In the genomic region with DNA sequence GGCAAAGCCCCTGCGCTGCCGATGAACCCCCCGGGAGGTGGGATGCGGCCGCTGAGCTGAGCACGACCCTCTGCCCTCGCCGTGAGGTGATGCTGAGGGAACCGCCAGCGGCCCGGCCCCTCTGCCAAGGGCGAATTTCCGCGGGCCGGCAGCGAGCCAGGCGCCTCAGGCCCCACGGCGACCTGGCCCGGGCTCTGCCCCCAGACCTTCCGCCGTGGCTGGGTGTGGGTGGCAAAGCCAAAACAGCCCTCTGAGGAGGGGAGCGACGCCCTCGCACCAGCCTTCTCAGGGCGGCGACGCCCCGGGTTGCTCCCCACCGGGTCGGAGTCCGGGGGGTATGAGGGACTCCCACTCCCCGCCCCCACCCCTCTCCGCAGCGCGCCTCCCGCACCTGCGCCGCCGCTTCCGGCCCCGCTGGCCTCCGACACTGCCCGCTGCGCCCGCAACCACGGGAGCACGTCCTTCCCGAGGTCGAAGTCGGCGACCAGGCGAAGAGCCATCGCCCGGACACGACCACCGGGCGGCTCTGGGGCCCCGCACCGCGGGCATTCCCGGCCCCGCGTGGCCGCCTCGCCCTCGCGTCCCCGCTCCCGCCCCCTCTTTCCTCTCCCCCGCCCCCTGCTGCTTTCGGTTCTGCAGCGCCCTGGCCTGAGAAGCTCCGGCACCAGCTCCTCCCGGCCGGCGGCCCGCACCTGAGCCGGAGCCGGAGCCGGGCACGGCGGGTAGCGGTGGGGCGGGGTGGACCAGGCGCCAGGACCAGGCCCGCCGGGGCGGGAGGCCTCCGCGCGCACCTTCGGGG, we compare ENCODE assay signal across 8 cellular contexts. TPM values are rescaled to one million over a fixed set of nuclear protein-coding genes. Genes with fewer than 3 reads are reported as not detected.
DNase-seq lines count a peak whose midpoint lies in the region; ATAC-seq and TF ChIP-seq lines count a peak whose summit lies in the region.

Gene GSAP, minus strand, starts transcription at position 528 of the 799 bp plus-strand sequence. Its CDS starts 28 bp downstream, at position 500.

- H3K27me3 Mint-ChIP-seq in activated T-cell treated with anti-CD3 and anti-CD28 coated beads, Interleukin-2, amount 50 U/mL, for 4 hours (ENCODE audit: low read depth), result no peaks in the 10 kb centered on the region
- no peaks in the 10 kb centered on the region for H3K27me3 Mint-ChIP-seq in naive B cell

- H3K9me3 Mint-ChIP-seq in activated T-cell treated with anti-CD3 and anti-CD28 coated beads, Interleukin-2, amount 50 U/mL, for 4 hours, result no peaks in the 10 kb centered on the region
- no peaks in the 10 kb centered on the region for H3K9me3 Mint-ChIP-seq in naive B cell

- peak within 1 kb of the TSS; percentile 84 to 92 (median 90) for H3K27ac ChIP-seq in esophagus muscularis mucosa (replicated peaks in 1 of 4)
- peak within 1 kb of the TSS; percentile 50 to 67 for H3K27ac ChIP-seq in thoracic aorta

- DNase-seq in NCI-H2227 (lab: John Stamatoyannopoulos, UW; ENCODE audit: unreplicated experiment) (peak; percentile 59), NCI-H2227 treated with DMSO at 0.1 percent for 48 hours (lab: John Stamatoyannopoulos, UW) (no peak), NCI-H460 (ENCODE audit: extremely low read depth, low read depth) (peak; percentile 50), esophagus muscularis mucosa (ENCODE audit: extremely low spot score) (no peak), naive B cell (peak; percentile 75), thoracic aorta (ENCODE audit: low spot score) (no peak)
- DNase-seq in activated T-cell treated with anti-CD3 and anti-CD28 coated beads, Interleukin-2, amount 50 U/mL, for 4 hours, result peak; percentile 44

- peaks cover 37% of the 10 kb centered on the region for H3K4me1 Mint-ChIP-seq in activated T-cell treated with anti-CD3 and anti-CD28 coated beads, Interleukin-2, amount 50 U/mL, for 4 hours (ENCODE audit: low read depth)
- H3K4me1 Mint-ChIP-seq in naive B cell, result peaks cover 34 to 64% (median 62%) of the 10 kb centered on the region in 3 donors

- peak within 1 kb of the TSS; percentile 82 to 97 (median 94) for H3K27ac Mint-ChIP-seq in naive B cell

- peak; percentile 58 for ATAC-seq in HG02852 (IDR thresholded peaks at IDR 0.05; ENCODE audit: unreplicated experiment)
- peak; percentile 66 to 75 for ATAC-seq in activated T-cell treated with anti-CD3 and anti-CD28 coated beads, Interleukin-2, amount 50 U/mL, for 4 hours
- ATAC-seq in naive B cell (ENCODE audit: low read depth in 2 of 2), result peak; percentile 61 to 63
- ATAC-seq in thoracic aorta (ENCODE audit: insufficient number of reproducible peaks, low FRiP score, low read depth), result peak; percentile 46

- H3K4me3 Mint-ChIP-seq in activated T-cell treated with anti-CD3 and anti-CD28 coated beads, Interleukin-2, amount 50 U/mL, for 4 hours, result peak within 1 kb of the TSS; percentile 76
- peak within 1 kb of the TSS; percentile 75 to 95 (median 91) for H3K4me3 Mint-ChIP-seq in naive B cell

- intact Hi-C loops in esophagus muscularis mucosa (cut with DNase I), result no loop called here

- H3K36me3 Mint-ChIP-seq in activated T-cell treated with anti-CD3 and anti-CD28 coated beads, Interleukin-2, amount 50 U/mL, for 4 hours (ENCODE audit: insufficient read depth), result no peaks in the 10 kb centered on the region
- no peaks in the 10 kb centered on the region for H3K36me3 Mint-ChIP-seq in naive B cell

- no peak for TF ChIP-seq EP300 in esophagus muscularis mucosa (IDR thresholded peaks at IDR 0.05)

- H3K27me3 ChIP-seq in esophagus muscularis mucosa (no peaks in the 10 kb centered on the region), thoracic aorta (replicated peaks; ENCODE audit: insufficient read depth) (no peaks in the 10 kb centered on the region)

- no peak for TF ChIP-seq POLR2A in esophagus muscularis mucosa (IDR thresholded peaks at IDR 0.05; ENCODE audit: low read depth)

- WGBS in esophagus muscularis mucosa, result 3% methylated on average over 24 of the region's 93 CpGs

- H3K4me1 ChIP-seq in esophagus muscularis mucosa, result peaks cover 12 to 28% (median 25%) of the 10 kb centered on the region in 4 donors
- H3K4me1 ChIP-seq in thoracic aorta (ENCODE audit: control insufficient read depth in 1 of 2, low read depth in 2 of 2), result peaks cover 0 to 6% of the 10 kb centered on the region in 2 donors

- H3K36me3 ChIP-seq in esophagus muscularis mucosa (no peaks in the 10 kb centered on the region), thoracic aorta (no peaks in the 10 kb centered on the region)

- H3K9me3 ChIP-seq in esophagus muscularis mucosa (no peaks in the 10 kb centered on the region), thoracic aorta (no peaks in the 10 kb centered on the region)

- peak; percentile 17 to 30 (median 21) for TF ChIP-seq CTCF in esophagus muscularis mucosa (IDR thresholded peaks at IDR 0.05)
- peak; percentile 20 for TF ChIP-seq CTCF in thoracic aorta (IDR thresholded peaks at IDR 0.05)

- H3K4me3 ChIP-seq in esophagus muscularis mucosa (peak within 1 kb of the TSS; percentile 81 to 94 (median 85)), thoracic aorta (peak within 1 kb of the TSS; percentile 96)

RNA-seq across cellular contexts. Expression of gene GSAP, which starts in this region (rescaled TPM):
- 39.7 and 40.7 TPM in 2 replicates for total RNA-seq in NCI-H460 (2014; rRNA removed; shearing (Covaris generic))
- 84.0 and 91.2 TPM in 2 replicates for polyA plus RNA-seq in NCI-H460 (2014; cell fraction: nucleus; rRNA removed)
- total RNA-seq in activated T-cell treated with anti-CD3 and anti-CD28 coated beads, Interleukin-2, amount 50 U/mL, for 4 hours, result 1 to 10 TPM; 1.6 to 2.6 (median 1.8) TPM
- total RNA-seq in esophagus muscularis mucosa (10 to 100 TPM; 12.6 to 22.8 (median 17.0) TPM), thoracic aorta (10 to 100 TPM; 19.6 to 22.0 TPM)
- 100 to 1,000 TPM in 1 of 6 donors, 10 to 100 TPM in 5; 37.6 to 102 (median 43.5) TPM for polyA plus RNA-seq in naive B cell (ENCODE audit: low read depth in 6 of 6)

Comparison
In these comparisons a context has a peak if more than half of its experiments do, and no peak if none do; other contexts are left out.
1. DNase-seq: peak in NCI-H2227 (single experiment), NCI-H460 (single experiment), activated T-cell treated with anti-CD3 and anti-CD28 coated beads, Interleukin-2, amount 50 U/mL, for 4 hours (single experiment) and naive B cell (single experiment); none in NCI-H2227 treated with DMSO at 0.1 percent for 48 hours (single experiment), esophagus muscularis mucosa (single experiment) and thoracic aorta (single experiment).
2. Peak in every context shown above with its lines, with median percentiles within 50 percentile points of each other: ATAC-seq.